Comparison of ENCODE assay signal across 1 cellular context in the genomic region with DNA sequence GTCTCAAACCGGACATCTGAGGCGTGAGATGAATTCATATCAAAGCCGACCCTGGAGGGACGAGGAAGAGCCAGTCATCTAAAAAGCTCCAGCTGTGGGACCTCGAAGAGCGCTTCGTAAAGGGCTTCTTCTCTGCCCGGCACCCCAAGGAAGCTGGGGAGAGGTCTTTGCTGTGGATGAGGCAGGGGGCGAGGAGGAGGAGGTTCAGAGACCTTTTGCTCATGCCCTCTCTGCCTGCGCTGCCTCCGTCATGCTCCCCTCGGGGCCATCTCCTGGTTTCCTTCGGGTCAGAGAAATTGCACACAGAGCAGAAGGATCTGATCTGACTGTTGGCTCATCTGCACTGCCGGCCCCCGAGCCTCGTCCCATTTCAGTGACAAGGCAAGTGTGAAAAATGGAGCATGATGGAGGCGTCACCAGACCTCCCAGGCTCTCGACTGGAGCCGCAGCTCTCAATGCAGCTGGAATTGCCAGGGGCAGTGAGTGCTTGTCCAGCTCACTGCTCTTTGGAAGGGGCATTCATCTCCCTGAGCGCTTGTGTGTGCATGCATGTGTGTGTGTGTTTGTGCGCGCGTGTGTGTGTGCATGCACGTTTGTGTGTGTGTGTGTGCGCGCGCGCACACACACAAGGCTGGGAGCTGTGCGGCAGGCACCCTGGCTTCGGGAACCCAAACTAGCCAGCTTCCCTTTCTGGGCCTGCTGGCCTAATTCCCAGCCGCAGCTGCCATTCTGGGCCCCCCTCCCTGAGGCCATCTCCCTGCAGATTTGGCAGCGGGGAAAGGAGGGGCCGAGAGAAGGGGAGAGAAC.
TF ChIP-seq lines count a peak whose summit lies in the region.

No MANE protein-coding gene starts in this region.

TF ChIP-seq in K562, 482 proteins besides CTCF, POLR2A, EP300 and RAD21 (continued from another document):
- TF ChIP-seq E2F6 (IDR thresholded peaks at IDR 0.05; ENCODE audit: borderline replicate concordance in 1 of 2, extremely low read depth in 1 of 2, insufficient read depth in 1 of 2, insufficient read length in 1 of 2, low read depth in 1 of 2, low read length in 1 of 2, poor library complexity in 1 of 2, severe bottlenecking in 1 of 2) (peak in 1 of 2 experiments; percentile 4), TFAP4 (CRISPR knock-in tag; IDR thresholded peaks at IDR 0.05; ENCODE audit: borderline replicate concordance) (0 out of 2 replicates have a peak, but pooled peaks have one; percentile 5), CTBP1 (IDR thresholded peaks at IDR 0.05; ENCODE audit: borderline replicate concordance) (0 out of 2 replicates have a peak, but pooled peaks have one; percentile 5), FOSL1 (tag; conservative IDR thresholded peaks at IDR 0.05) (0 out of 2 replicates have a peak, but pooled peaks have one; percentile 8), CHD4 (IDR thresholded peaks at IDR 0.05; ENCODE audit: insufficient read depth, insufficient replicate concordance, low read depth, low read length, poor library complexity, severe bottlenecking) (no peak), L3MBTL2 (IDR thresholded peaks at IDR 0.05) (peak; percentile 38; the same call in 1 of the 2 replicates)
TF ChIP-seq in K562: peak in this region for 5.
